In genomic region chr5:104179057-104179456, GRCh38 we compare ENCODE assay signal across 8 cellular contexts.
DNase-seq lines count a peak whose midpoint lies in the region; ATAC-seq and TF ChIP-seq lines count a peak whose summit lies in the region.

No MANE protein-coding gene starts in this region.

- peak; percentile 31 for DNase-seq in stimulated activated CD4-positive, alpha-beta T cell treated with anti-CD3 and anti-CD28 coated beads, Interleukin-15, amount 100 ng/mL, for 24 hours
- DNase-seq in stimulated activated CD4-positive, alpha-beta T cell treated with anti-CD3 and anti-CD28 coated beads, Interleukin-4, amount 100 ng/mL, for 1 hour = no peak
- DNase-seq in NCI-H82 (lab: John Stamatoyannopoulos, UW) (peak; percentile 79), cardiac fibroblast (ENCODE audit: low read depth in 2 of 2) (peak; percentile 56 to 77), medulla oblongata (ENCODE audit: extremely low spot score) (peak; percentile 71)
- no peak for DNase-seq in activated effector memory CD4-positive, alpha-beta T cell treated with anti-CD3 and anti-CD28 coated beads, Interleukin-2, amount 50 U/mL, for 16 hours

- no peak overlapping the region for H3K4me3 ChIP-seq in cardiac fibroblast (replicated peaks in 1 of 2; ENCODE audit: low read depth in 2 of 2, low read length in 2 of 2)

- TF ChIP-seq CTCF in cardiac fibroblast (IDR thresholded peaks at IDR 0.05; ENCODE audit: low read depth, low read length) = peak; percentile 50

- ATAC-seq in HG02798 (IDR thresholded peaks at IDR 0.05; ENCODE audit: poor library complexity, unreplicated experiment) (peak; percentile 82), GM18858 (IDR thresholded peaks at IDR 0.05; ENCODE audit: unreplicated experiment) (no peak)

Comparison
In these comparisons a context has a peak if more than half of its experiments do, and no peak if none do; other contexts are left out.
1. DNase-seq: peak in stimulated activated CD4-positive, alpha-beta T cell treated with anti-CD3 and anti-CD28 coated beads, Interleukin-15, amount 100 ng/mL, for 24 hours (single experiment), NCI-H82 (single experiment), cardiac fibroblast (2 of 2) and medulla oblongata (single experiment); none in stimulated activated CD4-positive, alpha-beta T cell treated with anti-CD3 and anti-CD28 coated beads, Interleukin-4, amount 100 ng/mL, for 1 hour (single experiment) and activated effector memory CD4-positive, alpha-beta T cell treated with anti-CD3 and anti-CD28 coated beads, Interleukin-2, amount 50 U/mL, for 16 hours (single experiment).